25 cellular contexts compared by ENCODE assay signal in the genomic region with DNA sequence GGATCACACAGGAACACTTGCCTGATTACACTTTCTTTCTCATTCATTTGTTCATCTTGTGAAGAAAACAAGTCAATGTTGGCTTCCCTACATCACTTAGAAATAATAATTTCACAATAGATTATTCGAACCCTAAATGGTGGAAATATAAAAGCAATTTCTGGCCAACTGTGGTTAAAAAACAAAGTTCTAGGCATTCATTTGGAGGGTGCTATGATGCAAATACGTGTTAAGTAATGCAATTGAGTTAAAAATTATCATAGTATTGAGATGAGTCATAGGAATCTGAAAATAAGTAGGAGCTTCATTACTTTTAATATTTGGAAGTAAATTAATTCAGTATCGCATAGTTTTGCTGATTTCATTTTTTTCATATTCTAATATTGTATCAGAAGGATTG.
DNase-seq lines count a peak whose midpoint lies in the region; ATAC-seq, FAIRE-seq and TF ChIP-seq lines count a peak whose summit lies in the region.
"Had no signal": no experiment of that assay in that cellular context is flagged by ENCODE, and none has a peak within 500 bp of the region (broad histone marks: within the 10 kb centered on the region; RNA-seq: fewer than 3 reads in every experiment).

No MANE protein-coding gene starts in this region.

- H3K9me3 ChIP-seq in SJSA1 (replicated peaks) = no peaks in the 10 kb centered on the region
- H3K9me3 ChIP-seq in endothelial cell of umbilical vein (replicated peaks; ENCODE audit: control insufficient read depth, insufficient read depth, low read length) = no peaks in the 10 kb centered on the region
- no peaks in the 10 kb centered on the region for H3K9me3 ChIP-seq in osteoblast (ENCODE audit: low read depth, low read length)
- H3K9me3 ChIP-seq: body of pancreas, ovary, right lobe of liver had no signal

- no peaks in the 10 kb centered on the region for H3K27me3 ChIP-seq in SJSA1 (replicated peaks)
- H3K27me3 ChIP-seq in endothelial cell of umbilical vein (ENCODE audit: control insufficient read depth in 2 of 2, insufficient read depth in 2 of 2, low read length in 2 of 2) = no peaks in the 10 kb centered on the region
- no peaks in the 10 kb centered on the region for H3K27me3 ChIP-seq in osteoblast (ENCODE audit: insufficient read depth, low read length)
- H3K27me3 ChIP-seq: body of pancreas, ovary, right lobe of liver had no signal

- ATAC-seq in GM21390 (IDR thresholded peaks at IDR 0.05; ENCODE audit: unreplicated experiment) (no peak), GM21528 (IDR thresholded peaks at IDR 0.05; ENCODE audit: low FRiP score, unreplicated experiment) (no peak)
- ATAC-seq: activated T-cell treated with anti-CD3 and anti-CD28 coated beads, Interleukin-2, amount 50 U/mL, for 72 hours; body of pancreas; CD8-positive, alpha-beta T cell; left colon; naive thymus-derived CD8-positive, alpha-beta T cell; right lobe of liver had no signal

- H3K79me2 ChIP-seq in endothelial cell of umbilical vein (ENCODE audit: control insufficient read depth, insufficient read depth, low read length) = no peaks in the 10 kb centered on the region
- H3K79me2 ChIP-seq in osteoblast (ENCODE audit: insufficient read depth, low read length) = no peaks in the 10 kb centered on the region

- H3K4me3 ChIP-seq in SJSA1 (no peak overlapping the region), endothelial cell of umbilical vein (replicated peaks in 1 of 3; ENCODE audit: insufficient read depth in 1 of 3, low read depth in 1 of 3, low read length in 3 of 3) (no peak overlapping the region), osteoblast (ENCODE audit: insufficient read depth, low read length) (no peak overlapping the region)
- H3K4me3 ChIP-seq: body of pancreas, ovary, right lobe of liver had no signal

- H3K27ac ChIP-seq in SJSA1 (peak overlapping the region; percentile 91), endothelial cell of umbilical vein (ENCODE audit: insufficient read depth, low read depth, low read length) (no peak overlapping the region), osteoblast (ENCODE audit: low read depth, low read length) (peak overlapping the region; percentile 94)
- H3K27ac ChIP-seq: body of pancreas, ovary, right lobe of liver had no signal

- POLR2A ChIA-PET in endothelial cell of umbilical vein (lab: Charles Lee) = no interaction called here

- FAIRE-seq in endothelial cell of umbilical vein (lab: Jason Lieb, UNC) (no peak), GM19239 (lab: Jason Lieb, UNC) (no peak)

- H3K9me1 ChIP-seq in endothelial cell of umbilical vein (replicated peaks; ENCODE audit: control insufficient read depth, extremely low read depth, insufficient read depth, low read length) = no peaks in the 10 kb centered on the region

- H2AFZ ChIP-seq in endothelial cell of umbilical vein (ENCODE audit: low read depth, low read length) (no peak overlapping the region), osteoblast (ENCODE audit: low read length) (no peak overlapping the region)

- TF ChIP-seq POLR2A in endothelial cell of umbilical vein (IDR thresholded peaks at IDR 0.05; ENCODE audit: low read depth, low read length) = no peak

- H3K36me3 ChIP-seq in SJSA1 (no peaks in the 10 kb centered on the region), endothelial cell of umbilical vein (ENCODE audit: control insufficient read depth in 2 of 2, extremely low read depth in 1 of 2, insufficient read depth in 2 of 2, low read length in 2 of 2) (no peaks in the 10 kb centered on the region), osteoblast (ENCODE audit: insufficient read depth, low read length) (no peaks in the 10 kb centered on the region)
- H3K36me3 ChIP-seq: ovary, right lobe of liver had no signal

- H3K4me1 ChIP-seq in SJSA1 (replicated peaks) (peaks cover 53% of the 10 kb centered on the region), endothelial cell of umbilical vein (ENCODE audit: control insufficient read depth, extremely low read depth, insufficient read depth, low read length) (peaks cover 10% of the 10 kb centered on the region), osteoblast (ENCODE audit: insufficient read depth, low read length) (peaks cover 46% of the 10 kb centered on the region)
- H3K4me1 ChIP-seq: body of pancreas, right lobe of liver had no signal

- peak; percentile 52 for DNase-seq in EH (ENCODE audit: low read depth)
- DNase-seq in SJSA1 (ENCODE audit: low read depth in 1 of 2, low spot score in 2 of 2) = no peak
- DNase-seq in endothelial cell of umbilical vein (ENCODE audit: low read depth, low spot score) = no peak
- DNase-seq in osteoblast (ENCODE audit: insufficient read length, low spot score, missing footprints) = no peak
- no peak for DNase-seq in GM19239 (ENCODE audit: insufficient read length, low spot score)
- DNase-seq in posterior vena cava (ENCODE audit: low spot score) = no peak
- DNase-seq: activated CD4-positive, CD25-positive, alpha-beta regulatory T cell; activated CD8-positive, alpha-beta memory T cell treated with anti-CD3 and anti-CD28 coated beads for 24 hours; activated T-cell treated with anti-CD3 and anti-CD28 coated beads, Interleukin-2, amount 50 U/mL, for 72 hours; body of pancreas; CD8-positive, alpha-beta T cell; dermis blood vessel endothelial cell; DMS53; glutamatergic neuron; left colon; naive thymus-derived CD8-positive, alpha-beta T cell; NCI-H1417; NCI-H2107; NCI-H510A treated with DMSO at 0.1 percent for 48 hours; NK-92 treated with Interleukin-12 subunit alpha and Interleukin-12 subunit beta, amount 100 ng/mL, for 24 hours; ovary; right lobe of liver; T-helper 9 cell had no signal

- dilution Hi-C loops in endothelial cell of umbilical vein (cut with MboI; ENCODE audit: extremely low pct_ligation_motif_present, low sequenced_read_pairs) = no loop called here

- intact Hi-C loops in endothelial cell of umbilical vein (cut with micrococcal nuclease) (no loop called here), posterior vena cava (cut with DNase I) (no loop called here)

- CTCF ChIA-PET in endothelial cell of umbilical vein (lab: Charles Lee) = no interaction called here

- H3K9ac ChIP-seq in endothelial cell of umbilical vein (replicated peaks; ENCODE audit: extremely low read depth, insufficient read depth, low read length) = no peak overlapping the region

- H3K4me2 ChIP-seq in endothelial cell of umbilical vein (ENCODE audit: insufficient read depth, low read length) (peak overlapping the region; percentile 36), osteoblast (ENCODE audit: insufficient read depth, low read length) (no peak overlapping the region)

- H4K20me1 ChIP-seq in endothelial cell of umbilical vein (replicated peaks; ENCODE audit: control insufficient read depth, extremely low read depth, insufficient read depth, low read length) (no peaks in the 10 kb centered on the region), osteoblast (ENCODE audit: insufficient read depth, low read length) (no peaks in the 10 kb centered on the region)

- TSS peak; percentile 74 for BruUV-seq in endothelial cell of umbilical vein (replicated peaks; lab: Mats Ljungman, UMichigan)

- TF ChIP-seq CTCF in endothelial cell of umbilical vein (IDR thresholded peaks at IDR 0.05; ENCODE audit: extremely low read depth in 1 of 2, insufficient read depth in 1 of 2, low read depth in 1 of 2, low read length in 2 of 2) (no peak), osteoblast (IDR thresholded peaks at IDR 0.05; ENCODE audit: extremely low read depth, low read depth, low read length) (no peak)

TF ChIP-seq in endothelial cell of umbilical vein, 7 proteins besides CTCF, POLR2A, EP300 and RAD21:
- TF ChIP-seq EZH2 (IDR thresholded peaks at IDR 0.05; ENCODE audit: borderline replicate concordance, low read depth, low read length, severe bottlenecking) (no peak), GATA2 (IDR thresholded peaks at IDR 0.05; ENCODE audit: insufficient read depth, insufficient read length, low read depth, low read length) (no peak), POLR2AphosphoS5 (IDR thresholded peaks at IDR 0.05; ENCODE audit: insufficient read depth, low read depth, low read length) (no peak), JUN (IDR thresholded peaks at IDR 0.05; ENCODE audit: borderline replicate concordance, insufficient read depth, insufficient read length, low read depth) (no peak), MYC (IDR thresholded peaks at IDR 0.05; ENCODE audit: low read depth, low read length) (no peak), FOS (IDR thresholded peaks at IDR 0.05; ENCODE audit: borderline replicate concordance, insufficient read depth, low read length) (peak; percentile 6)
- TF ChIP-seq, protein P1, sequence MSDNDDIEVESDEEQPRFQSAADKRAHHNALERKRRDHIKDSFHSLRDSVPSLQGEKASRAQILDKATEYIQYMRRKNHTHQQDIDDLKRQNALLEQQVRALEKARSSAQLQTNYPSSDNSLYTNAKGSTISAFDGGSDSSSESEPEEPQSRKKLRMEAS (IDR thresholded peaks at IDR 0.05; ENCODE audit: insufficient read depth, insufficient read length) = no peak
